ENCODE assay signal across 8 cellular contexts in genomic region chr19:50511069-50511822, GRCh38. TPM values are rescaled to one million over a fixed set of nuclear protein-coding genes. Genes with fewer than 3 reads are reported as not detected.
DNase-seq lines count a peak whose midpoint lies in the region; ATAC-seq and TF ChIP-seq lines count a peak whose summit lies in the region.

JOSD2 (minus strand) TSS chr19:50511191; CDS start chr19:50510431, 760 bp downstream.

- intact Hi-C loops in Right ventricle myocardium inferior (cut with DNase I) (loop anchor here (1.0 kb wide), 1 partner anchor 35 kb away; the partner anchor contains the start of genes EMC10 and GARIN5A), ovary (cut with DNase I) (loop anchor here in 3 of 4 donors (5.0 to 10.0 kb wide), 3 partner anchors 159 to 349 kb away; partner anchors contain the start of genes ACP4 (in 1 of the 3) and IZUMO2 (in 1 of the 3)), thyroid gland (cut with DNase I) (loop anchor here (5.0 kb wide), 1 partner anchor 34 kb away; the partner anchor contains the start of genes EMC10 and GARIN5A)

- H3K9me3 ChIP-seq in ovary (no peaks in the 10 kb centered on the region), thyroid gland (no peaks in the 10 kb centered on the region)

- DNase-seq in GM12864 (ENCODE audit: low read depth) (peak; percentile 98), NCI-H1417 treated with DMSO at 0.1 percent for 48 hours (lab: John Stamatoyannopoulos, UW) (peak; percentile 88), SW480 (ENCODE audit: low spot score) (peak; percentile 100), Right ventricle myocardium inferior (ENCODE audit: missing footprints) (peak; percentile 100), ovary (peak; percentile 98 to 99 (median 99)), thyroid gland (peak; percentile 98)
- peak; percentile 96 for DNase-seq in activated naive CD8-positive, alpha-beta T cell treated with anti-CD3 and anti-CD28 coated beads, Interleukin-2, amount 50 U/mL, for 24 hours

- WGBS in ovary, 3 donors = 0 to 1% (median 1%) methylated on average over 64 to 69 of the region's 69 CpGs
- WGBS in thyroid gland, 2 donors = 1% methylated on average over 36 to 42 of the region's 69 CpGs

- H3K27ac ChIP-seq in ovary = peak within 1 kb of the TSS; percentile 64 to 65
- H3K27ac ChIP-seq in thyroid gland = peak within 1 kb of the TSS in 2 of 3 donors; percentile 64 to 69

- peak; percentile 76 for TF ChIP-seq EP300 in ovary (IDR thresholded peaks at IDR 0.05)

- H3K4me1 ChIP-seq in ovary (ENCODE audit: insufficient read depth) (peaks cover 6% of the 10 kb centered on the region), thyroid gland (peaks cover 6 to 10% of the 10 kb centered on the region in 2 donors)

- no peaks in the 10 kb centered on the region for H3K27me3 ChIP-seq in ovary
- H3K27me3 ChIP-seq in thyroid gland = no peaks in the 10 kb centered on the region

- H3K36me3 Mint-ChIP-seq in activated naive CD8-positive, alpha-beta T cell treated with anti-CD3 and anti-CD28 coated beads, Interleukin-2, amount 50 U/mL, for 24 hours (ENCODE audit: low read depth) = peaks cover 2% of the 10 kb centered on the region

- TF ChIP-seq POLR2A in ovary (IDR thresholded peaks at IDR 0.05) (peak; percentile 51), thyroid gland (IDR thresholded peaks at IDR 0.05) (peak in 1 of 2 donors; percentile 60)

- ATAC-seq in HG02759 (IDR thresholded peaks at IDR 0.05; ENCODE audit: unreplicated experiment) (peak; percentile 90), Right ventricle myocardium inferior (peak; percentile 97)
- peak; percentile 92 for ATAC-seq in activated naive CD8-positive, alpha-beta T cell treated with anti-CD3 and anti-CD28 coated beads, Interleukin-2, amount 50 U/mL, for 24 hours

- TF ChIP-seq CTCF in GM12864 (IDR thresholded peaks at IDR 0.05; ENCODE audit: low read depth, low read length, missing control alignments) (no peak), ovary (IDR thresholded peaks at IDR 0.05) (peak in 2 of 3 donors; percentile 27 to 33), thyroid gland (IDR thresholded peaks at IDR 0.05) (peak in 1 of 6 experiments; percentile 31)

- H3K36me3 ChIP-seq in ovary = no peaks in the 10 kb centered on the region
- peaks cover 0 to under 1% of the 10 kb centered on the region in 2 donors for H3K36me3 ChIP-seq in thyroid gland

- H3K4me3 ChIP-seq in GM12864 (ENCODE audit: low read depth, low read length) = peak within 1 kb of the TSS; percentile 91
- peak within 1 kb of the TSS; percentile 52 for H3K4me3 ChIP-seq in ovary
- H3K4me3 ChIP-seq in thyroid gland (replicated peaks in 1 of 3) = peak within 1 kb of the TSS in 2 of 3 donors; percentile 59 to 69

- H3K4me3 Mint-ChIP-seq in activated naive CD8-positive, alpha-beta T cell treated with anti-CD3 and anti-CD28 coated beads, Interleukin-2, amount 50 U/mL, for 24 hours = peak within 1 kb of the TSS; percentile 92

- H3K9me3 Mint-ChIP-seq in activated naive CD8-positive, alpha-beta T cell treated with anti-CD3 and anti-CD28 coated beads, Interleukin-2, amount 50 U/mL, for 24 hours = no peaks in the 10 kb centered on the region

- peaks cover 11% of the 10 kb centered on the region for H3K27me3 Mint-ChIP-seq in activated naive CD8-positive, alpha-beta T cell treated with anti-CD3 and anti-CD28 coated beads, Interleukin-2, amount 50 U/mL, for 24 hours

- peaks cover 16% of the 10 kb centered on the region for H3K4me1 Mint-ChIP-seq in activated naive CD8-positive, alpha-beta T cell treated with anti-CD3 and anti-CD28 coated beads, Interleukin-2, amount 50 U/mL, for 24 hours

- H3K27ac Mint-ChIP-seq in activated naive CD8-positive, alpha-beta T cell treated with anti-CD3 and anti-CD28 coated beads, Interleukin-2, amount 50 U/mL, for 24 hours = peak within 1 kb of the TSS; percentile 87

RNA-seq across cellular contexts. Expression of gene JOSD2, which starts in this region (rescaled TPM):
- total RNA-seq in Right ventricle myocardium inferior = 43.7 TPM
- total RNA-seq in ovary = 10 to 100 TPM; 15.0 to 28.9 (median 21.8) TPM
- 10 to 100 TPM in 1 of 2 donors, not detected in 1; 42.5 TPM for polyA plus RNA-seq in ovary
- 10 to 100 TPM; 23.9 to 49.5 (median 41.3) TPM for total RNA-seq in thyroid gland

Comparison
In these comparisons a context has a peak if more than half of its experiments do, and no peak if none do; other contexts are left out.
1. Peak in every context shown above with its lines: DNase-seq, ATAC-seq, H3K4me3 ChIP-seq and H3K27ac ChIP-seq.